1 cellular context compared by ENCODE assay signal in genomic region chr5:125719681-125720676, GRCh38.
TF ChIP-seq lines count a peak whose summit lies in the region.

No MANE protein-coding gene starts in this region.

TF ChIP-seq in HepG2, 621 proteins besides CTCF, POLR2A, EP300 and RAD21 (continued from another document and continues in another):
- TF ChIP-seq SOX13 (IDR thresholded peaks at IDR 0.05), result no peak
- TF ChIP-seq SOX13 (CRISPR knock-in tag; conservative IDR thresholded peaks at IDR 0.05 in 1 of 2, IDR thresholded peaks at IDR 0.05 in 1 of 2), result peak in 1 of 2 experiments; percentile 53; a peak in 1 of 4 replicates
- TF ChIP-seq ATF3 (CRISPR knock-in tag; IDR thresholded peaks at IDR 0.05), result no peak
- peak; percentile 50 for TF ChIP-seq BHLHE40 (IDR thresholded peaks at IDR 0.05; ENCODE audit: low read length)
- TF ChIP-seq SALL1 (CRISPR knock-in tag; IDR thresholded peaks at IDR 0.05), result 0 out of 2 replicates have a peak, but pooled peaks have one; percentile 61
- no peak for TF ChIP-seq ZNF547 (CRISPR knock-in tag; IDR thresholded peaks at IDR 0.05)
- TF ChIP-seq, protein P1, sequence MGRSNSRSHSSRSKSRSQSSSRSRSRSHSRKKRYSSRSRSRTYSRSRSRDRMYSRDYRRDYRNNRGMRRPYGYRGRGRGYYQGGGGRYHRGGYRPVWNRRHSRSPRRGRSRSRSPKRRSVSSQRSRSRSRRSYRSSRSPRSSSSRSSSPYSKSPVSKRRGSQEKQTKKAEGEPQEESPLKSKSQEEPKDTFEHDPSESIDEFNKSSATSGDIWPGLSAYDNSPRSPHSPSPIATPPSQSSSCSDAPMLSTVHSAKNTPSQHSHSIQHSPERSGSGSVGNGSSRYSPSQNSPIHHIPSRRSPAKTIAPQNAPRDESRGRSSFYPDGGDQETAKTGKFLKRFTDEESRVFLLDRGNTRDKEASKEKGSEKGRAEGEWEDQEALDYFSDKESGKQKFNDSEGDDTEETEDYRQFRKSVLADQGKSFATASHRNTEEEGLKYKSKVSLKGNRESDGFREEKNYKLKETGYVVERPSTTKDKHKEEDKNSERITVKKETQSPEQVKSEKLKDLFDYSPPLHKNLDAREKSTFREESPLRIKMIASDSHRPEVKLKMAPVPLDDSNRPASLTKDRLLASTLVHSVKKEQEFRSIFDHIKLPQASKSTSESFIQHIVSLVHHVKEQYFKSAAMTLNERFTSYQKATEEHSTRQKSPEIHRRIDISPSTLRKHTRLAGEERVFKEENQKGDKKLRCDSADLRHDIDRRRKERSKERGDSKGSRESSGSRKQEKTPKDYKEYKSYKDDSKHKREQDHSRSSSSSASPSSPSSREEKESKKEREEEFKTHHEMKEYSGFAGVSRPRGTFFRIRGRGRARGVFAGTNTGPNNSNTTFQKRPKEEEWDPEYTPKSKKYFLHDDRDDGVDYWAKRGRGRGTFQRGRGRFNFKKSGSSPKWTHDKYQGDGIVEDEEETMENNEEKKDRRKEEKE (IDR thresholded peaks at IDR 0.05), result no peak
- TF ChIP-seq ZNF563 (CRISPR knock-in tag; IDR thresholded peaks at IDR 0.05), result no peak
- peak; percentile 55; the same call in 1 of the 2 replicates for TF ChIP-seq MIXL1 (CRISPR knock-in tag; IDR thresholded peaks at IDR 0.05)
- TF ChIP-seq SYNCRIP (IDR thresholded peaks at IDR 0.05; ENCODE audit: insufficient read depth, low read depth, low read length), result no peak
- 0 out of 2 replicates have a peak, but pooled peaks have one; percentile 47 for TF ChIP-seq ZNF256 (CRISPR knock-in tag; conservative IDR thresholded peaks at IDR 0.05)
- 0 out of 2 replicates have a peak, but pooled peaks have one; percentile 36 for TF ChIP-seq ZFP90 (CRISPR knock-in tag; IDR thresholded peaks at IDR 0.05; ENCODE audit: borderline replicate concordance)
- no peak for TF ChIP-seq THAP9 (CRISPR knock-in tag; IDR thresholded peaks at IDR 0.05; ENCODE audit: borderline replicate concordance)
- no peak for TF ChIP-seq KLF6 (CRISPR knock-in tag; IDR thresholded peaks at IDR 0.05)
- TF ChIP-seq FOXO4 (CRISPR knock-in tag; conservative IDR thresholded peaks at IDR 0.05), result no peak
- no peak for TF ChIP-seq TCF12 (IDR thresholded peaks at IDR 0.05)
- 0 out of 2 replicates have a peak, but pooled peaks have one; percentile 44 for TF ChIP-seq TCF12 (CRISPR knock-in tag; IDR thresholded peaks at IDR 0.05)
- 0 out of 2 replicates have a peak, but pooled peaks have one; percentile 16 for TF ChIP-seq RBFOX2 (IDR thresholded peaks at IDR 0.05; ENCODE audit: low read depth, low read length)
- TF ChIP-seq, protein P2, sequence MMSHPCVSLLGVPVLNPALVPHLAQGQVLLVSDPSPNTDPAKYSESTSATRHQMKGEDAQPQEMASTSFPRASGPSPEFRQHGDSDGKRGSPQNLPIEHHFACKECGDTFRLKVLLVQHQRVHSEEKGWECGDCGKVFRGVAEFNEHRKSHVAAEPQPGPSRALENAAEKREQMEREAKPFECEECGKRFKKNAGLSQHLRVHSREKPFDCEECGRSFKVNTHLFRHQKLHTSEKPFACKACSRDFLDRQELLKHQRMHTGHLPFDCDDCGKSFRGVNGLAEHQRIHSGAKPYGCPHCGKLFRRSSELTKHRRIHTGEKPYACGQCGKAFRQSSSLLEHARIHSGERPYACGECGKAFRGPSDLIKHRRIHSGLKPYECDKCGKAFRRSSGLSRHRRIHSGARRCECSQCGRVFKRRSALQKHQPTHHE (CRISPR knock-in tag; IDR thresholded peaks at IDR 0.05; ENCODE audit: borderline replicate concordance), result no peak
- no peak for TF ChIP-seq PCBP1 (IDR thresholded peaks at IDR 0.05; ENCODE audit: borderline replicate concordance, low read depth, low read length)
- no peak for TF ChIP-seq HNF1A (IDR thresholded peaks at IDR 0.05; ENCODE audit: low read depth)
- peak; percentile 68; the same call in 1 of the 2 replicates for TF ChIP-seq HNF1A (CRISPR knock-in tag; IDR thresholded peaks at IDR 0.05; ENCODE audit: borderline replicate concordance)
- TF ChIP-seq, protein P3, sequence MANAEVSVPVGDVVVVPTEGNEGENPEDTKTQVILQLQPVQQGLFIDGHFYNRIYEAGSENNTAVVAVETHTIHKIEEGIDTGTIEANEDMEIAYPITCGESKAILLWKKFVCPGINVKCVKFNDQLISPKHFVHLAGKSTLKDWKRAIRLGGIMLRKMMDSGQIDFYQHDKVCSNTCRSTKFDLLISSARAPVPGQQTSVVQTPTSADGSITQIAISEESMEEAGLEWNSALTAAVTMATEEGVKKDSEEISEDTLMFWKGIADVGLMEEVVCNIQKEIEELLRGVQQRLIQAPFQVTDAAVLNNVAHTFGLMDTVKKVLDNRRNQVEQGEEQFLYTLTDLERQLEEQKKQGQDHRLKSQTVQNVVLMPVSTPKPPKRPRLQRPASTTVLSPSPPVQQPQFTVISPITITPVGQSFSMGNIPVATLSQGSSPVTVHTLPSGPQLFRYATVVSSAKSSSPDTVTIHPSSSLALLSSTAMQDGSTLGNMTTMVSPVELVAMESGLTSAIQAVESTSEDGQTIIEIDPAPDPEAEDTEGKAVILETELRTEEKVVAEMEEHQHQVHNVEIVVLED (CRISPR knock-in tag; IDR thresholded peaks at IDR 0.05; ENCODE audit: borderline replicate concordance), result peak; percentile 23; the same call in 1 of the 2 replicates
- no peak for TF ChIP-seq PBX3 (CRISPR knock-in tag; IDR thresholded peaks at IDR 0.05; ENCODE audit: borderline replicate concordance)
- peak; percentile 88 for TF ChIP-seq ARID5B (CRISPR knock-in tag; IDR thresholded peaks at IDR 0.05)
- TF ChIP-seq, protein P4, sequence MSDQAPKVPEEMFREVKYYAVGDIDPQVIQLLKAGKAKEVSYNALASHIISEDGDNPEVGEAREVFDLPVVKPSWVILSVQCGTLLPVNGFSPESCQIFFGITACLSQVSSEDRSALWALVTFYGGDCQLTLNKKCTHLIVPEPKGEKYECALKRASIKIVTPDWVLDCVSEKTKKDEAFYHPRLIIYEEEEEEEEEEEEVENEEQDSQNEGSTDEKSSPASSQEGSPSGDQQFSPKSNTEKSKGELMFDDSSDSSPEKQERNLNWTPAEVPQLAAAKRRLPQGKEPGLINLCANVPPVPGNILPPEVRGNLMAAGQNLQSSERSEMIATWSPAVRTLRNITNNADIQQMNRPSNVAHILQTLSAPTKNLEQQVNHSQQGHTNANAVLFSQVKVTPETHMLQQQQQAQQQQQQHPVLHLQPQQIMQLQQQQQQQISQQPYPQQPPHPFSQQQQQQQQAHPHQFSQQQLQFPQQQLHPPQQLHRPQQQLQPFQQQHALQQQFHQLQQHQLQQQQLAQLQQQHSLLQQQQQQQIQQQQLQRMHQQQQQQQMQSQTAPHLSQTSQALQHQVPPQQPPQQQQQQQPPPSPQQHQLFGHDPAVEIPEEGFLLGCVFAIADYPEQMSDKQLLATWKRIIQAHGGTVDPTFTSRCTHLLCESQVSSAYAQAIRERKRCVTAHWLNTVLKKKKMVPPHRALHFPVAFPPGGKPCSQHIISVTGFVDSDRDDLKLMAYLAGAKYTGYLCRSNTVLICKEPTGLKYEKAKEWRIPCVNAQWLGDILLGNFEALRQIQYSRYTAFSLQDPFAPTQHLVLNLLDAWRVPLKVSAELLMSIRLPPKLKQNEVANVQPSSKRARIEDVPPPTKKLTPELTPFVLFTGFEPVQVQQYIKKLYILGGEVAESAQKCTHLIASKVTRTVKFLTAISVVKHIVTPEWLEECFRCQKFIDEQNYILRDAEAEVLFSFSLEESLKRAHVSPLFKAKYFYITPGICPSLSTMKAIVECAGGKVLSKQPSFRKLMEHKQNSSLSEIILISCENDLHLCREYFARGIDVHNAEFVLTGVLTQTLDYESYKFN (CRISPR knock-in tag; conservative IDR thresholded peaks at IDR 0.05), result peak; percentile 91
- peak; percentile 39 for TF ChIP-seq TEAD3 (CRISPR knock-in tag; optimal IDR thresholded peaks at IDR 0.05; ENCODE audit: borderline replicate concordance)
